In the genomic region with DNA sequence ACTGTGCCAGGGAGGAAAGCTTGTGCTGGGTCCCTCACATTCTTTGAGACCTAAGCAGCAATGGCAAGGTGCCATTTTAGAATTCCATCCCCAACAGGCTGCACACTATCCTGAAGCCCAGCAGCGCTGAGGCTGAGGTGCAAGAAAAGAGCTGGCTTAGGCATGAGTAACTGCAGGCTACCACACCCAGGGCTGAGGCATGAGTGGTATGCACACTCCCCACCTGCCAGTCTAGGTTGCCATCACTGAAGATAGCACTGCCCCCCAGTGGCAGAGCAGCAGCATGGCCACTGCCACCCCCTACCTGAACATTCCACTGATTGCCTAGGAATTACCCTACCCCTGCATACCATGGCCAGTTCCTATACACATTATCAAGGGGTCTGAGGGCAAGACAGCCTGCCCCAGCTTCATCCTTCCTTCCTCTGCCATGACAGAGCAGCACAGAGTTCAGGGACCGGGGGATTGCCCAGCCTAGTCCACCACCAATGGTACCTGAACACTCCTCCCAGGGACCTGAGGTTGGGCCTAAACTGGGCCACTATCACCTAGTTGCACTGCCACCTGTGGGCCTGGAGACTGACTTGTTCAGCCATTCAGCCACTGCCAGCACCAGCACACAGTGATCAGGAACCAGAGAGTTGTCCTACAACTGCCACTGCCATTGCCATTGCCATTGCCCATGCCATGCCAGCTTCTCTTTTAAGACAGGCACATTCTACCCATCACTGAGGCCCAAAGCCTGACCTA, we compare ENCODE assay signal across 8 cellular contexts.
DNase-seq lines count a peak whose midpoint lies in the region; ATAC-seq, FAIRE-seq and TF ChIP-seq lines count a peak whose summit lies in the region.

No MANE protein-coding gene starts in this region.

- H3K9me3 ChIP-seq in A549 (no peaks in the 10 kb centered on the region), aorta (ENCODE audit: control insufficient read depth, low read length) (peaks cover 4% of the 10 kb centered on the region)

- H3K9me3 Mint-ChIP-seq in HFFc6: peaks cover 11% of the 10 kb centered on the region
- peaks cover 35% of the 10 kb centered on the region for H3K9me3 Mint-ChIP-seq in activated T-helper 2 cell treated with anti-CD3 and anti-CD28 coated beads, Interferon-gamma antibody, Interleukin-2, Interleukin-4, amounts not matched to agents 10 μg/mL and 5 μg/mL and 100 μg/mL, durations not matched to agents 14 hours and 24 hours and 36 hours

- H3K27ac ChIP-seq in A549: peak overlapping the region in 1 of 2 experiments; percentile 80; a peak in 3 of 6 replicates
- no peak overlapping the region for H3K27ac ChIP-seq in aorta (ENCODE audit: low read depth in 1 of 2, low read length in 2 of 2)

- peaks cover 25% of the 10 kb centered on the region for H3K4me1 Mint-ChIP-seq in HFFc6 (ENCODE audit: low read depth)
- no peaks in the 10 kb centered on the region for H3K4me1 Mint-ChIP-seq in activated T-helper 2 cell treated with anti-CD3 and anti-CD28 coated beads, Interferon-gamma antibody, Interleukin-2, Interleukin-4, amounts not matched to agents 10 μg/mL and 5 μg/mL and 100 μg/mL, durations not matched to agents 14 hours and 24 hours and 36 hours (ENCODE audit: low read depth)

- TF ChIP-seq EP300 in A549 (IDR thresholded peaks at IDR 0.05): no peak; a peak in 1 of 5 replicates

- H3K27me3 ChIP-seq in aorta (ENCODE audit: control insufficient read depth in 1 of 2, insufficient read depth in 2 of 2, low read length in 1 of 2): no peaks in the 10 kb centered on the region

- CTCF ChIA-PET in A549 (lab: Yijun Ruan, JAX): interaction anchor here (0.8 to 1.4 kb wide), 8 partner anchors 11 to 848 kb away, joined by 3 to 4 read pairs (median 3); no protein-coding TSS in a partner anchor

- POLR2A ChIA-PET in A549 (lab: Yijun Ruan, JAX): no interaction called here

- TF ChIP-seq RAD21 in A549 (conservative IDR thresholded peaks at IDR 0.05 in 1 of 2, IDR thresholded peaks at IDR 0.05 in 1 of 2): peak; percentile 74 to 77

- ATAC-seq in A549 (peak; percentile 99 to 100), left colon (peak; percentile 95), aorta (ENCODE audit: low FRiP score) (peak; percentile 26)

- TF ChIP-seq POLR2A in A549 (IDR thresholded peaks at IDR 0.05; ENCODE audit: low read length) (no peak), GM12891 (IDR thresholded peaks at IDR 0.05; ENCODE audit: low read depth, low read length) (no peak)

- intact Hi-C loops in activated T-helper 2 cell treated with anti-CD3 and anti-CD28 coated beads, Interferon-gamma antibody, Interleukin-2, Interleukin-4, amounts not matched to agents 10 μg/mL and 5 μg/mL and 100 μg/mL, durations not matched to agents 14 hours and 24 hours and 36 hours (cut with micrococcal nuclease): loop anchor here (5.0 kb wide), 1 partner anchor 403 kb away; no protein-coding TSS in a partner anchor
- intact Hi-C loops in left colon (cut with DNase I, micrococcal nuclease) (no loop called here), aorta (cut with DNase I) (no loop called here)

- WGBS in A549 (ENCODE audit: missing lambda C conversion rate): 10% methylated on average over 1 of the region's 2 CpGs
- 35 to 54% methylated on average over 2 of the region's 2 CpGs for WGBS in aorta, 2 donors

- peak; percentile 32 for FAIRE-seq in A549 (lab: Jason Lieb, UNC)
- peak; percentile 96 for FAIRE-seq in GM12891 (lab: Jason Lieb, UNC)

- H3K27ac Mint-ChIP-seq in HFFc6: peak overlapping the region; percentile 47; the same call in 1 of the 2 replicates
- H3K27ac Mint-ChIP-seq in activated T-helper 2 cell treated with anti-CD3 and anti-CD28 coated beads, Interferon-gamma antibody, Interleukin-2, Interleukin-4, amounts not matched to agents 10 μg/mL and 5 μg/mL and 100 μg/mL, durations not matched to agents 14 hours and 24 hours and 36 hours: no peak overlapping the region

- TF ChIP-seq CTCF in A549 (IDR thresholded peaks at IDR 0.05): peak; percentile 48
- TF ChIP-seq CTCF in HFFc6 (IDR thresholded peaks at IDR 0.05): peak; percentile 91
- TF ChIP-seq CTCF in LNCaP clone FGC (IDR thresholded peaks at IDR 0.05; ENCODE audit: control insufficient read depth, extremely low read depth, insufficient read depth): peak; percentile 85

- H3K4me3 Mint-ChIP-seq in HFFc6: no peak overlapping the region
- H3K4me3 Mint-ChIP-seq in activated T-helper 2 cell treated with anti-CD3 and anti-CD28 coated beads, Interferon-gamma antibody, Interleukin-2, Interleukin-4, amounts not matched to agents 10 μg/mL and 5 μg/mL and 100 μg/mL, durations not matched to agents 14 hours and 24 hours and 36 hours (ENCODE audit: low read depth): no peak overlapping the region

- H3K36me3 ChIP-seq in aorta (ENCODE audit: control insufficient read depth in 1 of 2, insufficient read depth in 2 of 2, low read length in 1 of 2): no peaks in the 10 kb centered on the region

- H3K4me3 ChIP-seq in A549 (no peak overlapping the region), LNCaP clone FGC (ENCODE audit: low read depth, low read length) (no peak overlapping the region), aorta (ENCODE audit: low read length in 2 of 2) (no peak overlapping the region)

- H3K4me1 ChIP-seq in A549: peaks cover 5% of the 10 kb centered on the region; the same call in 2 of the 3 replicates
- H3K4me1 ChIP-seq in aorta (ENCODE audit: control insufficient read depth in 1 of 2, insufficient read depth in 2 of 2, low read length in 2 of 2): no peaks in the 10 kb centered on the region

- peaks cover 9% of the 10 kb centered on the region for H3K36me3 Mint-ChIP-seq in HFFc6 (ENCODE audit: low read depth)
- no peaks in the 10 kb centered on the region for H3K36me3 Mint-ChIP-seq in activated T-helper 2 cell treated with anti-CD3 and anti-CD28 coated beads, Interferon-gamma antibody, Interleukin-2, Interleukin-4, amounts not matched to agents 10 μg/mL and 5 μg/mL and 100 μg/mL, durations not matched to agents 14 hours and 24 hours and 36 hours (ENCODE audit: low read depth)

- H3K4me2 ChIP-seq in A549: peak overlapping the region; percentile 22; the same call in 1 of the 3 replicates

- no peaks in the 10 kb centered on the region for H3K27me3 Mint-ChIP-seq in HFFc6 (ENCODE audit: insufficient read depth)
- H3K27me3 Mint-ChIP-seq in activated T-helper 2 cell treated with anti-CD3 and anti-CD28 coated beads, Interferon-gamma antibody, Interleukin-2, Interleukin-4, amounts not matched to agents 10 μg/mL and 5 μg/mL and 100 μg/mL, durations not matched to agents 14 hours and 24 hours and 36 hours (ENCODE audit: low read depth): peaks cover 5% of the 10 kb centered on the region

- DNase-seq in A549 (ENCODE audit: low read depth in 1 of 2, low spot score in 1 of 2) (peak; percentile 43 to 80), GM12891 (ENCODE audit: insufficient read length, low spot score) (peak; percentile 2), HFFc6 (peak; percentile 93), LNCaP clone FGC (ENCODE audit: low read depth) (no peak), left colon (peak; percentile 38 to 53), aorta (no peak), epidermal melanocyte (ENCODE audit: insufficient read length, low spot score) (no peak)
- peak; percentile 9 for DNase-seq in activated T-helper 2 cell treated with anti-CD3 and anti-CD28 coated beads, Interferon-gamma antibody, Interleukin-2, Interleukin-4, amounts not matched to agents 10 μg/mL and 5 μg/mL and 100 μg/mL, durations not matched to agents 14 hours and 24 hours and 36 hours (ENCODE audit: low spot score)

TF ChIP-seq in A549, 52 proteins besides CTCF, POLR2A, EP300 and RAD21:
- TF ChIP-seq ZC3H11A (IDR thresholded peaks at IDR 0.05) (no peak), SMC3 (IDR thresholded peaks at IDR 0.05) (peak; percentile 67)
- TF ChIP-seq, protein P1, sequence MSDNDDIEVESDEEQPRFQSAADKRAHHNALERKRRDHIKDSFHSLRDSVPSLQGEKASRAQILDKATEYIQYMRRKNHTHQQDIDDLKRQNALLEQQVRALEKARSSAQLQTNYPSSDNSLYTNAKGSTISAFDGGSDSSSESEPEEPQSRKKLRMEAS (IDR thresholded peaks at IDR 0.05): 0 out of 2 replicates have a peak, but pooled peaks have one; percentile 18
TF ChIP-seq in A549: peak in this region for 2.

TF ChIP-seq in GM12891, 5 proteins besides CTCF, POLR2A, EP300 and RAD21:
- TF ChIP-seq SPI1 (IDR thresholded peaks at IDR 0.05; ENCODE audit: low read depth, low read length) (no peak), TAF1 (IDR thresholded peaks at IDR 0.05; ENCODE audit: low read depth, low read length) (no peak), POLR2AphosphoS5 (IDR thresholded peaks at IDR 0.05; ENCODE audit: low read depth, low read length) (no peak), POU2F2 (IDR thresholded peaks at IDR 0.05; ENCODE audit: low read depth, low read length) (no peak), PAX5 (IDR thresholded peaks at IDR 0.05; ENCODE audit: insufficient read depth, low read length, severe bottlenecking) (no peak)

Comparison
In these comparisons a context has a peak if more than half of its experiments do, and no peak if none do; other contexts are left out.
1. ATAC-seq: peak in every context shown above with its lines; median percentile 100 in A549; 95 in left colon; 26 in aorta.
2. DNase-seq: peak in A549 (2 of 2), GM12891 (single experiment), HFFc6 (single experiment), activated T-helper 2 cell treated with anti-CD3 and anti-CD28 coated beads, Interferon-gamma antibody, Interleukin-2, Interleukin-4, amounts not matched to agents 10 μg/mL and 5 μg/mL and 100 μg/mL, durations not matched to agents 14 hours and 24 hours and 36 hours (single experiment) and left colon (2 of 2); none in LNCaP clone FGC (single experiment), aorta (0 of 2) and epidermal melanocyte (single experiment).
3. Peak in every context shown above with its lines, with median percentiles within 50 percentile points of each other: CTCF ChIP-seq.